Comparison of ENCODE assay signal across 7 cellular contexts in genomic region chr2:68319397-68320117, GRCh38. TPM values are rescaled to one million over a fixed set of nuclear protein-coding genes. Genes with fewer than 3 reads are reported as not detected.
DNase-seq lines count a peak whose midpoint lies in the region; ATAC-seq and TF ChIP-seq lines count a peak whose summit lies in the region.

TSS of gene CNRIP1 (minus strand) at chr2:68319949. CDS start at chr2:68319400, 549 bp downstream.

- H3K36me3 ChIP-seq in mucosa of rectum (ENCODE audit: control insufficient read depth in 2 of 2, insufficient read depth in 2 of 2, low read length in 2 of 2), result no peaks in the 10 kb centered on the region
- no peaks in the 10 kb centered on the region for H3K36me3 ChIP-seq in transverse colon

- H3K4me3 ChIP-seq in mucosa of rectum (ENCODE audit: low read length in 2 of 2), result peak within 1 kb of the TSS; percentile 66 to 71
- H3K4me3 ChIP-seq in transverse colon, result peak within 1 kb of the TSS; percentile 50 to 70 (median 54)

- DNase-seq in G401 (ENCODE audit: low spot score) (peak; percentile 86), NCI-H1092 treated with DMSO at 0.1 percent for 48 hours (lab: John Stamatoyannopoulos, UW) (peak; percentile 68), activated B cell treated with CpG ODN at 0.5 μM for 24 hours (peak; percentile 32), fibroblast of peridontal ligament (ENCODE audit: extremely low read depth) (peak; percentile 85), transverse colon (peak; percentile 46)

- TF ChIP-seq EP300 in transverse colon (IDR thresholded peaks at IDR 0.05; ENCODE audit: low read depth), result no peak

- peak; percentile 55 for TF ChIP-seq POLR2A in transverse colon (IDR thresholded peaks at IDR 0.05)

- H3K27ac ChIP-seq in mucosa of rectum (ENCODE audit: low read depth in 2 of 2, low read length in 2 of 2), result peak within 1 kb of the TSS; percentile 81 to 85
- H3K27ac ChIP-seq in transverse colon, result peak within 1 kb of the TSS; percentile 80 to 91 (median 84)

- POLR2A ChIA-PET in activated B cell treated with CpG ODN at 0.5 μM for 24 hours (lab: Charles Lee), result interaction anchor here (1.0 kb wide), 1 partner anchor 256 kb away, joined by 3 read pairs; no protein-coding TSS in a partner anchor

- no peaks in the 10 kb centered on the region for H3K36me3 Mint-ChIP-seq in activated B cell treated with CpG ODN at 0.5 μM for 24 hours (ENCODE audit: low read depth)

- H3K27ac Mint-ChIP-seq in activated B cell treated with CpG ODN at 0.5 μM for 24 hours, result no peak within 1 kb of the TSS

- no peaks in the 10 kb centered on the region for H3K9me3 Mint-ChIP-seq in activated B cell treated with CpG ODN at 0.5 μM for 24 hours

- peaks cover 29% of the 10 kb centered on the region for H3K27me3 Mint-ChIP-seq in activated B cell treated with CpG ODN at 0.5 μM for 24 hours

- peak; percentile 75 for ATAC-seq in activated B cell treated with CpG ODN at 0.5 μM for 24 hours (ENCODE audit: low read depth)
- ATAC-seq in activated CD4-positive, CD25-positive, alpha-beta regulatory T cell treated with anti-CD3 and anti-CD28 coated beads, Interleukin-2, amount 50 U/mL, for 24 hours, result no peak

- no peaks in the 10 kb centered on the region for H3K9me3 ChIP-seq in mucosa of rectum (ENCODE audit: control insufficient read depth in 2 of 2, low read length in 2 of 2)
- no peaks in the 10 kb centered on the region for H3K9me3 ChIP-seq in transverse colon

- intact Hi-C loops in activated B cell treated with CpG ODN at 0.5 μM for 24 hours (cut with micrococcal nuclease) (no loop called here), transverse colon (cut with DNase I; ENCODE audit: low total_unique reads) (no loop called here)

- H3K4me1 ChIP-seq in mucosa of rectum (ENCODE audit: control insufficient read depth in 2 of 2, insufficient read depth in 2 of 2, low read length in 2 of 2), result no peaks in the 10 kb centered on the region
- H3K4me1 ChIP-seq in transverse colon, result peaks cover 0 to 9% (median 3%) of the 10 kb centered on the region in 4 donors

- WGBS in transverse colon (ENCODE audit: low coverage in 1 of 2), 2 donors, result 11% methylated on average over 64 of the region's 64 CpGs; no CpG with 5 or more reads in 1 of the 2 donors

- peaks cover 13% of the 10 kb centered on the region for H3K4me1 Mint-ChIP-seq in activated B cell treated with CpG ODN at 0.5 μM for 24 hours

- H3K27me3 ChIP-seq in mucosa of rectum (ENCODE audit: control insufficient read depth in 2 of 2, insufficient read depth in 2 of 2, low read length in 2 of 2) (peaks cover 6 to 11% of the 10 kb centered on the region in 2 donors), transverse colon (peaks cover 21% of the 10 kb centered on the region)

- CTCF ChIA-PET in activated B cell treated with CpG ODN at 0.5 μM for 24 hours (lab: Charles Lee), result interaction anchor here (1.1 to 1.7 kb wide), 2 partner anchors 44 to 125 kb away, joined by 3 to 4 read pairs; no protein-coding TSS in a partner anchor

- TF ChIP-seq CTCF in activated B cell treated with CpG ODN at 0.5 μM for 24 hours (IDR thresholded peaks at IDR 0.05), result no peak
- no peak for TF ChIP-seq CTCF in transverse colon (IDR thresholded peaks at IDR 0.05)

- in situ Hi-C loops in G401 (cut with HindIII; ENCODE audit: low sequenced_read_pairs), result no loop called here
- in situ Hi-C loops in transverse colon (cut with MboI; ENCODE audit: low pct_ligation_motif_present in 1 of 4, low pct_unique_long_range_greater_than_20kb in 1 of 4, low sequenced_read_pairs in 3 of 4), result no loop called here

- H3K9ac ChIP-seq in mucosa of rectum (ENCODE audit: low read depth in 1 of 2, low read length in 2 of 2), result peak within 1 kb of the TSS; percentile 32 to 65

- H3K4me3 Mint-ChIP-seq in activated B cell treated with CpG ODN at 0.5 μM for 24 hours, result peak within 1 kb of the TSS; percentile 77

RNA-seq across cellular contexts. Expression of gene CNRIP1, which starts in this region (rescaled TPM):
- total RNA-seq in G401 (2014; rRNA removed; shearing (Covaris generic)), result 8.4 and 19.8 TPM in 2 replicates
- not detected in 2 replicates for total RNA-seq in activated B cell treated with CpG ODN at 0.5 μM for 24 hours
- 10 to 100 TPM in 1 of 4 donors, 1 to 10 TPM in 2, not detected in 1; 1.4 to 11.6 (median 7.6) TPM for total RNA-seq in transverse colon

Comparison
In these comparisons a context has a peak if more than half of its experiments do, and no peak if none do; other contexts are left out.
1. Peak in DNase-seq and ATAC-seq in activated B cell treated with CpG ODN at 0.5 μM for 24 hours; RNA of the gene not detected or under 1 TPM.
2. DNase-seq: peak in every context shown above with its lines; median percentile 86 in G401; 85 in fibroblast of peridontal ligament; 68 in NCI-H1092 treated with DMSO at 0.1 percent for 48 hours; 46 in transverse colon; 32 in activated B cell treated with CpG ODN at 0.5 μM for 24 hours.